8 cellular contexts compared by ENCODE assay signal in the genomic region with DNA sequence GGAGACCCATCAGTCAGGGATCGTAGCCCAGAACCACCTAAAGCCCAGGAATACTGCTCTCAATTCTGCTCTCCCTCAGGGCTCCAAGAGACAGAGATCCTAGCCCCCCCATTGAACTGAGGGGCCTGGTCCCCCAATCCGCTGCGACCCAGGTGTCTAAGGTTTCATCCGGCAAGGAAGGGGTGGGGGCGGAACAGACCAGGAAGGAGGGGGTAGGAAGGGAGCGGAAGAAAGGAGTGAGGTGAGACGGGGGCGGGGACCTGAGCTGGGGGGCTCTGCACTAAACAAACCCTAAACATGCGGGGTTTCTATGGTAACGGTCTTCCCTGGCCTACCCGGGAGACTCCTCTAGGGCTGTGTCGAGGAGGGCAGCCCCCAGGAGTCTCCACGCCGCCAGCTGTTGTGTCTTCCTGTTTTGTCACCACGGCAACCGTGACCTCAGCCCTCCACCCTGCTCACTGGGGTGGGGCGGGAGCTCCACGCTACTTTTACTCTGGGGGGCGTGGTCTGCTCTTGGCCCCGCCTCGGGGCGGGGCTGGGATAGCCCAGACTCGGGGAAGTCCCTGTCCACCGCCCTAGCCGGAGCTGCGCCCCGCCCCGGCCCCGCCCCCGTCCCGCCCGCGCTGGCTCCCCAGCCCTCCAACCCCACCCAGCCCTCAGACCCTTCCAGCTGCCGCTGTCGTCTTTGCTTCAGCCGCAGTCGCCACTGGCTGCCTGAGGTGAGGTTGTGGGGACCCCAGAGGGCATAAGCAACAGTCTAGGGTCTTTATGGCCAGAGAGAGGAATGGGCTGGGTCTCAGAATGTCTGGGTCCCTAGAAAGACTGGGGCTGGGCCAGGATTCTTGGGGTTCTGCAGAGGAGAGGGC. TPM values are rescaled to one million over a fixed set of nuclear protein-coding genes. Genes with fewer than 3 reads are reported as not detected.
DNase-seq lines count a peak whose midpoint lies in the region; ATAC-seq and TF ChIP-seq lines count a peak whose summit lies in the region.

Gene MYADM, plus strand, starts transcription at position 659 of the 866 bp plus-strand sequence. CDS start 5,647 bp downstream, outside the sequence.

- no peak within 1 kb of the TSS for H2AFZ ChIP-seq in smooth muscle cell (ENCODE audit: low read depth)

- 4% methylated on average over 24 of the region's 37 CpGs for WGBS in smooth muscle cell (ENCODE audit: low lambda C conversion rate)

- no peaks in the 10 kb centered on the region for H3K27me3 Mint-ChIP-seq in central memory CD8-positive, alpha-beta T cell

- peaks cover 30% of the 10 kb centered on the region for H4K20me1 ChIP-seq in smooth muscle cell (ENCODE audit: low read depth)

- H3F3A ChIP-seq in smooth muscle cell (ENCODE audit: low read depth) = peaks cover 8% of the 10 kb centered on the region

- ATAC-seq in HG02642 (IDR thresholded peaks at IDR 0.05; ENCODE audit: poor library complexity, unreplicated experiment) = peak; percentile 77
- peak; percentile 71 for ATAC-seq in central memory CD8-positive, alpha-beta T cell (replicated peaks; ENCODE audit: extremely low read depth, poor library complexity, severe bottlenecking)

- peak within 1 kb of the TSS; percentile 100 for H3K4me2 ChIP-seq in smooth muscle cell

- H3K9ac ChIP-seq in smooth muscle cell (ENCODE audit: low read depth) = peak within 1 kb of the TSS; percentile 100

- DNase-seq in NCI-H2029 treated with DMSO at 0.1 percent for 48 hours (lab: John Stamatoyannopoulos, UW) (peak; percentile 59), inferior parietal cortex (ENCODE audit: extremely low spot score) (peak; percentile 96), smooth muscle cell (lab: John Stamatoyannopoulos, UW; ENCODE audit: unreplicated experiment) (peak; percentile 97), NCI-H2107 treated with DMSO at 0.1 percent for 48 hours (lab: John Stamatoyannopoulos, UW; ENCODE audit: unreplicated experiment) (no peak)
- DNase-seq in activated CD4-positive, CD25-positive, alpha-beta regulatory T cell treated with anti-CD3 and anti-CD28 coated beads, Interleukin-2, amount 50 U/mL, for 72 hours = peak; percentile 98
- DNase-seq in central memory CD8-positive, alpha-beta T cell (ENCODE audit: low spot score in 2 of 2) = peak; percentile 99 to 100

- H3K4me3 ChIP-seq in GM12875 (ENCODE audit: low read depth, low read length) (peak within 1 kb of the TSS; percentile 51), smooth muscle cell (peak within 1 kb of the TSS; percentile 96)

- peak within 1 kb of the TSS; percentile 100 for H3K27ac Mint-ChIP-seq in central memory CD8-positive, alpha-beta T cell (ENCODE audit: low read depth)

- peak within 1 kb of the TSS; percentile 100 for H3K27ac ChIP-seq in smooth muscle cell (ENCODE audit: low read depth)

- H3K79me2 ChIP-seq in smooth muscle cell (ENCODE audit: low read depth) = peaks cover 38% of the 10 kb centered on the region

- no peaks in the 10 kb centered on the region for H3K9me3 Mint-ChIP-seq in central memory CD8-positive, alpha-beta T cell

- no peaks in the 10 kb centered on the region for H3K9me3 ChIP-seq in smooth muscle cell (replicated peaks; ENCODE audit: low read depth)

- peak within 1 kb of the TSS; percentile 94 for H3K4me3 Mint-ChIP-seq in central memory CD8-positive, alpha-beta T cell

- H3K4me1 ChIP-seq in smooth muscle cell (ENCODE audit: low read depth) = peaks cover 10% of the 10 kb centered on the region

- peaks cover 53% of the 10 kb centered on the region for H3K36me3 Mint-ChIP-seq in central memory CD8-positive, alpha-beta T cell (ENCODE audit: insufficient read depth)

- H3K36me3 ChIP-seq in smooth muscle cell (ENCODE audit: low read depth) = no peaks in the 10 kb centered on the region

- peaks cover 47% of the 10 kb centered on the region for H3K4me1 Mint-ChIP-seq in central memory CD8-positive, alpha-beta T cell

- no peaks in the 10 kb centered on the region for H3K27me3 ChIP-seq in smooth muscle cell (ENCODE audit: low read depth)

- no peak for TF ChIP-seq CTCF in GM12875 (IDR thresholded peaks at IDR 0.05; ENCODE audit: borderline replicate concordance, insufficient read depth, low read depth, low read length)
- TF ChIP-seq CTCF in smooth muscle cell (IDR thresholded peaks at IDR 0.05; ENCODE audit: borderline replicate concordance, insufficient read depth, poor library complexity, severe bottlenecking) = no peak

RNA-seq across cellular contexts. Expression of gene MYADM, which starts in this region (rescaled TPM):
- 83.8 and 97.6 TPM in 2 replicates for total RNA-seq in smooth muscle cell
- 193 and 247 TPM in 2 replicates for polyA plus RNA-seq in smooth muscle cell
